Comparison of ENCODE assay signal across 2 cellular contexts in the genomic region with DNA sequence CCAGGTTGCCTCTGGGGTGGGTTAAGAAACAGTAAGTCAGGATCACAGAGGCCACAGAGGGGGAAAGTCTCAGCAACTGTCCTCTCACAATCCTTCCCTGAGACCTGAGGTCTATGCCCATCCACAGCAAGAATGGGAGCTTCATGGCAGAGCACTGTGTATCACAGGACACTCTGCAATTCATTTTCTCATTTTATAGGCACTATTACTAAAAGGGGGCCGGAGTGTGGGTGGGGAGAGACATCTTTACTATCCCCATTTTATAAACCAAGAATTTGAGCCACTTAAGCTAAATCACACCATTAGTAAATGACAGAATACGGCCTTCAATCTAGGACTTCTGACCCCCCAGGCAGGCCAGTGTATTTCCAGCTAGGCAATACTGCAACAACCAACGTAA.
TF ChIP-seq lines count a peak whose summit lies in the region.

No MANE protein-coding gene starts in this region.

TF ChIP-seq in SK-N-SH, 30 proteins besides CTCF, POLR2A, EP300 and RAD21 (continued from another document):
- TF ChIP-seq YY1 (IDR thresholded peaks at IDR 0.05; ENCODE audit: low read depth): no peak
- TF ChIP-seq RFX5 (IDR thresholded peaks at IDR 0.05; ENCODE audit: low read length): no peak
- no peak for TF ChIP-seq ELF1 (IDR thresholded peaks at IDR 0.05)
- no peak for TF ChIP-seq SMC3 (IDR thresholded peaks at IDR 0.05; ENCODE audit: low read depth, low read length)
- TF ChIP-seq, protein P1, sequence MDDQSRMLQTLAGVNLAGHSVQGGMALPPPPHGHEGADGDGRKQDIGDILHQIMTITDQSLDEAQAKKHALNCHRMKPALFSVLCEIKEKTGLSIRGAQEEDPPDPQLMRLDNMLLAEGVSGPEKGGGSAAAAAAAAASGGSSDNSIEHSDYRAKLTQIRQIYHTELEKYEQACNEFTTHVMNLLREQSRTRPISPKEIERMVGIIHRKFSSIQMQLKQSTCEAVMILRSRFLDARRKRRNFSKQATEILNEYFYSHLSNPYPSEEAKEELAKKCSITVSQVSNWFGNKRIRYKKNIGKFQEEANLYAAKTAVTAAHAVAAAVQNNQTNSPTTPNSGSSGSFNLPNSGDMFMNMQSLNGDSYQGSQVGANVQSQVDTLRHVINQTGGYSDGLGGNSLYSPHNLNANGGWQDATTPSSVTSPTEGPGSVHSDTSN (IDR thresholded peaks at IDR 0.05): no peak
- TF ChIP-seq USF2 (IDR thresholded peaks at IDR 0.05; ENCODE audit: borderline replicate concordance, low read depth, low read length): no peak

TF ChIP-seq in SK-N-SH treated with all-trans-retinoic acid at 6 μM for 48 hours, 23 proteins besides CTCF, POLR2A, EP300 and RAD21:
- no peak for TF ChIP-seq TSHZ2 (CRISPR knock-in tag; IDR thresholded peaks at IDR 0.05)
- TF ChIP-seq GLIS3 (CRISPR knock-in tag; IDR thresholded peaks at IDR 0.05): no peak
- TF ChIP-seq CSDC2 (CRISPR knock-in tag; IDR thresholded peaks at IDR 0.05): no peak
